In genomic region chr22:39728236-39728860, GRCh38 we compare ENCODE assay signal across 25 cellular contexts.
"Had no signal": no experiment of that assay in that cellular context is flagged by ENCODE, and none has a peak within 500 bp of the region (broad histone marks: within the 10 kb centered on the region; RNA-seq: fewer than 3 reads in every experiment).

No MANE protein-coding gene starts in this region.

- H3K9me3 ChIP-seq: ascending aorta, body of pancreas, SJCRH30, SK-N-SH had no signal

- H3K36me3 ChIP-seq: ascending aorta, SJCRH30 had no signal

- H3K27ac ChIP-seq: ascending aorta, body of pancreas, KMS-11, SJCRH30, VCaP had no signal

- H3K4me2 ChIP-seq: KMS-11, SK-N-SH had no signal

- H3K4me3 Mint-ChIP-seq: activated CD4-positive, alpha-beta memory T cell treated with anti-CD3 and anti-CD28 coated beads for 36 hours; activated CD4-positive, alpha-beta T cell treated with anti-CD3 and anti-CD28 coated beads, Interleukin-2, amount 10 ng/mL, durations not matched to agents 7 days and 5 days; activated naive CD4-positive, alpha-beta T cell treated with anti-CD3 and anti-CD28 coated beads, Interleukin-2, amount 50 U/mL, for 24 hours; central memory CD8-positive, alpha-beta T cell had no signal

- H3K9me3 Mint-ChIP-seq: activated CD4-positive, alpha-beta memory T cell treated with anti-CD3 and anti-CD28 coated beads for 36 hours; activated CD4-positive, alpha-beta T cell treated with anti-CD3 and anti-CD28 coated beads, Interleukin-2, amount 10 ng/mL, durations not matched to agents 7 days and 5 days; activated naive CD4-positive, alpha-beta T cell treated with anti-CD3 and anti-CD28 coated beads, Interleukin-2, amount 50 U/mL, for 24 hours; central memory CD8-positive, alpha-beta T cell had no signal

- H3K27me3 Mint-ChIP-seq: activated naive CD4-positive, alpha-beta T cell treated with anti-CD3 and anti-CD28 coated beads, Interleukin-2, amount 50 U/mL, for 24 hours; central memory CD8-positive, alpha-beta T cell had no signal

- H3K27ac Mint-ChIP-seq: activated CD4-positive, alpha-beta memory T cell treated with anti-CD3 and anti-CD28 coated beads for 36 hours; activated CD4-positive, alpha-beta T cell treated with anti-CD3 and anti-CD28 coated beads, Interleukin-2, amount 10 ng/mL, durations not matched to agents 7 days and 5 days; activated naive CD4-positive, alpha-beta T cell treated with anti-CD3 and anti-CD28 coated beads, Interleukin-2, amount 50 U/mL, for 24 hours had no signal

- H3K4me1 Mint-ChIP-seq: activated CD4-positive, alpha-beta T cell treated with anti-CD3 and anti-CD28 coated beads, Interleukin-2, amount 10 ng/mL, durations not matched to agents 7 days and 5 days; activated naive CD4-positive, alpha-beta T cell treated with anti-CD3 and anti-CD28 coated beads, Interleukin-2, amount 50 U/mL, for 24 hours; central memory CD8-positive, alpha-beta T cell had no signal

- ATAC-seq: body of pancreas, Panc1, Right ventricle myocardium inferior had no signal

- H3K4me3 ChIP-seq: ascending aorta, body of pancreas, SJCRH30 had no signal

- H3K4me1 ChIP-seq: ascending aorta, body of pancreas, SJCRH30 had no signal

- DNase-seq: activated CD4-positive, alpha-beta memory T cell treated with anti-CD3 and anti-CD28 coated beads for 36 hours; activated CD4-positive, alpha-beta T cell treated with anti-CD3 and anti-CD28 coated beads, Interleukin-2, amount 10 ng/mL, durations not matched to agents 7 days and 5 days; activated CD4-positive, CD25-positive, alpha-beta regulatory T cell; activated naive CD4-positive, alpha-beta T cell; amniotic stem cell; body of pancreas; NCI-H1092; NCI-H1417; NCI-H1930; NCI-H2171 treated with DMSO at 0.1 percent for 48 hours; NCI-H226; NCI-H69; NK-92 treated with Interleukin-12 subunit alpha and Interleukin-12 subunit beta, amount 100 ng/mL, for 24 hours; OCI-M1; RPMI8226; SJCRH30; T-helper 1 cell had no signal

- H3K27me3 ChIP-seq: ascending aorta, body of pancreas, SJCRH30 had no signal

- H3K36me3 Mint-ChIP-seq: activated CD4-positive, alpha-beta memory T cell treated with anti-CD3 and anti-CD28 coated beads for 36 hours; activated naive CD4-positive, alpha-beta T cell treated with anti-CD3 and anti-CD28 coated beads, Interleukin-2, amount 50 U/mL, for 24 hours had no signal
